In genomic region chr11:122085264-122085663, GRCh38 we compare ENCODE assay signal across 16 cellular contexts. TPM values are rescaled to one million over a fixed set of nuclear protein-coding genes. Genes with fewer than 3 reads are reported as not detected.
DNase-seq lines count a peak whose midpoint lies in the region; ATAC-seq and TF ChIP-seq lines count a peak whose summit lies in the region.
"Had no signal": no experiment of that assay in that cellular context is flagged by ENCODE, and none has a peak within 500 bp of the region (broad histone marks: within the 10 kb centered on the region; RNA-seq: fewer than 3 reads in every experiment).

No MANE protein-coding gene starts in this region.

- no peak overlapping the region for H2AFZ ChIP-seq in SK-N-SH (ENCODE audit: low read depth)
- H2AFZ ChIP-seq in fibroblast of lung (ENCODE audit: low read length): no peak overlapping the region
- no peak overlapping the region for H2AFZ ChIP-seq in neural progenitor cell (replicated peaks)

- peak overlapping the region; percentile 70 for H3K27ac Mint-ChIP-seq in neural progenitor cell
- H3K27ac Mint-ChIP-seq in activated CD4-positive, alpha-beta T cell treated with anti-CD3 and anti-CD28 coated beads, Interleukin-2, amount 10 ng/mL, durations not matched to agents 7 days and 5 days: no peak overlapping the region
- H3K27ac Mint-ChIP-seq: CD4-positive, alpha-beta T cell; stimulated activated naive B cell treated with anti-CD40 and anti-IgM and Interleukin-4, amounts not matched to agents 10 μg/mL and 1 μg/mL and 100 μg/mL, for 72 hours had no signal

- H3K9me2 ChIP-seq in SK-N-SH: no peaks in the 10 kb centered on the region

- no peaks in the 10 kb centered on the region for H3K27me3 Mint-ChIP-seq in neural progenitor cell (ENCODE audit: insufficient read depth, low read depth)
- no peaks in the 10 kb centered on the region for H3K27me3 Mint-ChIP-seq in activated CD4-positive, alpha-beta T cell treated with anti-CD3 and anti-CD28 coated beads, Interleukin-2, amount 10 ng/mL, durations not matched to agents 7 days and 5 days

- no peak overlapping the region for H3K4me2 ChIP-seq in SK-N-SH
- H3K4me2 ChIP-seq in fibroblast of lung (ENCODE audit: extremely low read depth, insufficient read depth, low read length): peak overlapping the region; percentile 48
- peak overlapping the region; percentile 28 for H3K4me2 ChIP-seq in neural progenitor cell

- POLR2A ChIA-PET in SK-N-SH (lab: Yijun Ruan, JAX): no interaction called here
- POLR2A ChIA-PET in activated CD4-positive, alpha-beta T cell treated with anti-CD3 and anti-CD28 coated beads, Interleukin-2, amount 10 ng/mL, durations not matched to agents 7 days and 5 days (lab: Charles Lee): no interaction called here

- H3K79me2 ChIP-seq in SK-N-SH (ENCODE audit: insufficient read depth) (peaks cover 31% of the 10 kb centered on the region), fibroblast of lung (ENCODE audit: control insufficient read depth, insufficient read depth, low read length) (peaks cover 10% of the 10 kb centered on the region), neural progenitor cell (ENCODE audit: low read depth) (no peaks in the 10 kb centered on the region)

- H3K36me3 ChIP-seq in SK-N-SH (replicated peaks in 1 of 2; ENCODE audit: control insufficient read depth in 1 of 2, insufficient read depth in 2 of 2, low read length in 1 of 2) (peaks cover 33 to 47% of the 10 kb centered on the region in 2 experiments), fibroblast of lung (ENCODE audit: control insufficient read depth, insufficient read depth, low read length) (peaks cover 3% of the 10 kb centered on the region), neural progenitor cell (no peaks in the 10 kb centered on the region)

- H3K27me3 ChIP-seq in SK-N-SH (ENCODE audit: insufficient read depth): no peaks in the 10 kb centered on the region
- H3K27me3 ChIP-seq in fibroblast of lung (ENCODE audit: control insufficient read depth, insufficient read depth, low read length): no peaks in the 10 kb centered on the region
- no peaks in the 10 kb centered on the region for H3K27me3 ChIP-seq in neural progenitor cell

- H3K4me3 Mint-ChIP-seq in neural progenitor cell: no peak overlapping the region
- no peak overlapping the region for H3K4me3 Mint-ChIP-seq in activated CD4-positive, alpha-beta T cell treated with anti-CD3 and anti-CD28 coated beads, Interleukin-2, amount 10 ng/mL, durations not matched to agents 7 days and 5 days
- H3K4me3 Mint-ChIP-seq: CD4-positive, alpha-beta T cell; stimulated activated naive B cell treated with anti-CD40 and anti-IgM and Interleukin-4, amounts not matched to agents 10 μg/mL and 1 μg/mL and 100 μg/mL, for 72 hours had no signal

- no peak overlapping the region for H3K9ac ChIP-seq in SK-N-SH
- no peak overlapping the region for H3K9ac ChIP-seq in fibroblast of lung (ENCODE audit: insufficient read depth, low read length)
- no peak overlapping the region for H3K9ac ChIP-seq in neural progenitor cell

- H4K20me1 ChIP-seq in SK-N-SH (ENCODE audit: insufficient read depth) (peaks cover 19% of the 10 kb centered on the region), fibroblast of lung (ENCODE audit: control insufficient read depth, extremely low read depth, insufficient read depth, low read length) (no peaks in the 10 kb centered on the region), neural progenitor cell (ENCODE audit: low read depth) (no peaks in the 10 kb centered on the region)

- DNase-seq in AG09319 (ENCODE audit: extremely low read depth, low read depth): peak; percentile 82
- no peak for DNase-seq in SK-N-SH
- peak; percentile 96 to 97 for DNase-seq in fibroblast of lung (ENCODE audit: low read depth in 2 of 2)
- DNase-seq in neural progenitor cell (ENCODE audit: low spot score): no peak
- DNase-seq in activated CD4-positive, alpha-beta T cell treated with anti-CD3 and anti-CD28 coated beads, Interleukin-2, amount 10 ng/mL, durations not matched to agents 7 days and 5 days: no peak
- DNase-seq in COLO829 (ENCODE audit: low spot score): no peak
- DNase-seq: activated CD4-positive, CD25-positive, alpha-beta regulatory T cell treated with anti-CD3 and anti-CD28 coated beads, Interleukin-2, amount 50 U/mL, for 72 hours; activated naive CD4-positive, alpha-beta T cell; CD4-positive, alpha-beta T cell; mucosa of descending colon; NCI-H2081 treated with DMSO at 0.1 percent for 48 hours; SHP77; stimulated activated CD4-positive, alpha-beta T cell treated with anti-CD3 and anti-CD28 coated beads, Interleukin-15, amount 100 ng/mL, for 24 hours; stimulated activated naive B cell treated with anti-CD40 and anti-IgM and Interleukin-4, amounts not matched to agents 10 μg/mL and 1 μg/mL and 100 μg/mL, for 72 hours had no signal

- H3K4me1 ChIP-seq in SK-N-SH (ENCODE audit: control insufficient read depth in 1 of 2, insufficient read depth in 2 of 2, low read depth in 1 of 2, low read length in 1 of 2): peaks cover 0 to 42% of the 10 kb centered on the region in 2 experiments; a peak in 3 of 4 replicates
- peaks cover 10% of the 10 kb centered on the region for H3K4me1 ChIP-seq in fibroblast of lung (ENCODE audit: control insufficient read depth, extremely low read depth, insufficient read depth, low read length)
- H3K4me1 ChIP-seq in neural progenitor cell: peaks cover 14% of the 10 kb centered on the region

- TF ChIP-seq EP300 in SK-N-SH (IDR thresholded peaks at IDR 0.05; ENCODE audit: borderline replicate concordance in 1 of 2, low read depth in 1 of 2, low read length in 1 of 2): peak in 1 of 2 experiments; percentile 49; a peak in 1 of 4 replicates

- no peak for TF ChIP-seq RAD21 in SK-N-SH (IDR thresholded peaks at IDR 0.05; ENCODE audit: low read length)

- peaks cover 14% of the 10 kb centered on the region for H3K4me1 Mint-ChIP-seq in neural progenitor cell
- no peaks in the 10 kb centered on the region for H3K4me1 Mint-ChIP-seq in activated CD4-positive, alpha-beta T cell treated with anti-CD3 and anti-CD28 coated beads, Interleukin-2, amount 10 ng/mL, durations not matched to agents 7 days and 5 days
- H3K4me1 Mint-ChIP-seq: stimulated activated naive B cell treated with anti-CD40 and anti-IgM and Interleukin-4, amounts not matched to agents 10 μg/mL and 1 μg/mL and 100 μg/mL, for 72 hours had no signal

- CTCF ChIA-PET in SK-N-SH (lab: Yijun Ruan, JAX): no interaction called here
- CTCF ChIA-PET in activated CD4-positive, alpha-beta T cell treated with anti-CD3 and anti-CD28 coated beads, Interleukin-2, amount 10 ng/mL, durations not matched to agents 7 days and 5 days (lab: Charles Lee): no interaction called here

- peaks cover 14% of the 10 kb centered on the region for H3K36me3 Mint-ChIP-seq in neural progenitor cell
- no peaks in the 10 kb centered on the region for H3K36me3 Mint-ChIP-seq in activated CD4-positive, alpha-beta T cell treated with anti-CD3 and anti-CD28 coated beads, Interleukin-2, amount 10 ng/mL, durations not matched to agents 7 days and 5 days (ENCODE audit: low read depth)
- H3K36me3 Mint-ChIP-seq: stimulated activated naive B cell treated with anti-CD40 and anti-IgM and Interleukin-4, amounts not matched to agents 10 μg/mL and 1 μg/mL and 100 μg/mL, for 72 hours had no signal

- no peaks in the 10 kb centered on the region for H3K9me3 ChIP-seq in SK-N-SH
- H3K9me3 ChIP-seq in fibroblast of lung (ENCODE audit: control insufficient read depth, insufficient read depth, low read depth, low read length): no peaks in the 10 kb centered on the region
- H3K9me3 ChIP-seq in neural progenitor cell (ENCODE audit: low read depth): no peaks in the 10 kb centered on the region
- H3K9me3 ChIP-seq: mucosa of descending colon had no signal

- no peaks in the 10 kb centered on the region for H3K9me3 Mint-ChIP-seq in neural progenitor cell
- no peaks in the 10 kb centered on the region for H3K9me3 Mint-ChIP-seq in activated CD4-positive, alpha-beta T cell treated with anti-CD3 and anti-CD28 coated beads, Interleukin-2, amount 10 ng/mL, durations not matched to agents 7 days and 5 days
- H3K9me3 Mint-ChIP-seq: CD4-positive, alpha-beta T cell had no signal

- TF ChIP-seq CTCF in AG09319 (IDR thresholded peaks at IDR 0.05; ENCODE audit: low read depth, low read length) (no peak), SK-N-SH (IDR thresholded peaks at IDR 0.05) (no peak), fibroblast of lung (conservative IDR thresholded peaks at IDR 0.05 in 1 of 2, IDR thresholded peaks at IDR 0.05 in 1 of 2; ENCODE audit: low read depth in 1 of 2, low read length in 2 of 2) (no peak), neural progenitor cell (IDR thresholded peaks at IDR 0.05) (no peak)

- H3K27ac ChIP-seq in SK-N-SH (ENCODE audit: low read depth in 2 of 2, low read length in 1 of 2) (peak overlapping the region; percentile 76 to 94; a peak in 3 of 4 replicates), fibroblast of lung (ENCODE audit: insufficient read depth, low read length) (no peak overlapping the region), neural progenitor cell (no peak overlapping the region)

- ATAC-seq in HG03097 (IDR thresholded peaks at IDR 0.05; ENCODE audit: low FRiP score, unreplicated experiment) (no peak), HG03135 (IDR thresholded peaks at IDR 0.05; ENCODE audit: unreplicated experiment) (no peak)
- ATAC-seq: mucosa of descending colon; stimulated activated naive B cell treated with anti-CD40 and anti-IgM and Interleukin-4, amounts not matched to agents 10 μg/mL and 1 μg/mL and 100 μg/mL, for 72 hours had no signal

- WGBS in SK-N-SH (ENCODE audit: low lambda C conversion rate): 36% methylated on average over 1 of the region's 1 CpG

- H3F3A ChIP-seq in SK-N-SH (replicated peaks; ENCODE audit: insufficient read depth): peaks cover 75% of the 10 kb centered on the region
- no peaks in the 10 kb centered on the region for H3F3A ChIP-seq in neural progenitor cell (ENCODE audit: low read depth)

- H3K4me3 ChIP-seq in SK-N-SH (ENCODE audit: low read depth in 2 of 2, low read length in 1 of 2): no peak overlapping the region
- no peak overlapping the region for H3K4me3 ChIP-seq in fibroblast of lung (replicated peaks in 1 of 4; ENCODE audit: control extremely low read depth in 1 of 4, insufficient read depth in 1 of 4, low read depth in 3 of 4, low read length in 4 of 4)
- H3K4me3 ChIP-seq in neural progenitor cell: no peak overlapping the region
- H3K4me3 ChIP-seq: mucosa of descending colon had no signal

TF ChIP-seq in SK-N-SH, 30 proteins besides CTCF, POLR2A, EP300 and RAD21 (continues in another document):
- peak; percentile 77 for TF ChIP-seq FOSL2 (IDR thresholded peaks at IDR 0.05; ENCODE audit: borderline replicate concordance, low read depth)

RNA-seq across cellular contexts. Expression of gene BLID, which starts 30.8 kb away (rescaled TPM):
- polyA plus RNA-seq in SK-N-SH (2012; rRNA removed) (0.18 TPM in 1 of 2 replicates, not detected in the other), fibroblast of lung (0.09 and 0.32 TPM in 2 replicates)
- polyA plus RNA-seq in SK-N-SH (2012; cell fraction: cytosol; rRNA removed): not detected in 2 replicates
- polyA plus RNA-seq in SK-N-SH (2012; cell fraction: nucleus; rRNA removed): 0.27 and 1.1 TPM in 2 replicates
- total RNA-seq in fibroblast of lung (3.6 and 7.9 TPM in 2 replicates), neural progenitor cell (ENCODE audit: low replicate concordance) (not detected in 2 replicates)
- 0.16 TPM in 1 of 2 replicates, not detected in the other for polyA plus RNA-seq in fibroblast of lung (2012)
- polyA minus RNA-seq in fibroblast of lung (ENCODE audit: low replicate concordance): not detected in 2 replicates
- not detected for total RNA-seq in activated CD4-positive, alpha-beta T cell treated with anti-CD3 and anti-CD28 coated beads, Interleukin-2, amount 10 ng/mL, durations not matched to agents 7 days and 5 days
- total RNA-seq: CD4-positive, alpha-beta T cell had no signal

Comparison
In these comparisons a context has a peak if more than half of its experiments do, and no peak if none do; other contexts are left out.
1. DNase-seq: peak in AG09319 (single experiment) and fibroblast of lung (2 of 2); none in SK-N-SH (single experiment), neural progenitor cell (single experiment), activated CD4-positive, alpha-beta T cell treated with anti-CD3 and anti-CD28 coated beads, Interleukin-2, amount 10 ng/mL, durations not matched to agents 7 days and 5 days (single experiment) and COLO829 (single experiment).
2. H3K27ac ChIP-seq: peak in SK-N-SH (2 of 2); none in fibroblast of lung (single experiment) and neural progenitor cell (single experiment).